In genomic region chr5:39140558-39141168, GRCh38 we compare ENCODE assay signal across 15 cellular contexts.
A peak's percentile ranks its signal among the peaks of the same experiment; 100 is the strongest.
DNase-seq lines count a peak whose midpoint lies in the region; ATAC-seq and FAIRE-seq lines count a peak whose summit lies in the region.
"Had no signal": no experiment of that assay in that cellular context is flagged by ENCODE, and none has a peak within 500 bp of the region (broad histone marks: within the 10 kb centered on the region; RNA-seq: fewer than 3 reads in every experiment).

No MANE protein-coding gene starts in this region.

- no peak overlapping the region for H3K4me3 Mint-ChIP-seq in activated naive CD8-positive, alpha-beta T cell
- H3K4me3 Mint-ChIP-seq in activated naive CD8-positive, alpha-beta T cell treated with anti-CD3 and anti-CD28 coated beads for 36 hours, result no peak overlapping the region
- peak overlapping the region; percentile 27 for H3K4me3 Mint-ChIP-seq in activated T-helper 17 cell treated with anti-CD3 and anti-CD28 coated beads, Interleukin-2, amount 50 U/mL, for 72 hours

- H3K9me3 Mint-ChIP-seq in activated naive CD8-positive, alpha-beta T cell (ENCODE audit: low read depth), result no peaks in the 10 kb centered on the region
- no peaks in the 10 kb centered on the region for H3K9me3 Mint-ChIP-seq in activated naive CD8-positive, alpha-beta T cell treated with anti-CD3 and anti-CD28 coated beads for 36 hours
- H3K9me3 Mint-ChIP-seq in activated T-helper 17 cell treated with anti-CD3 and anti-CD28 coated beads, Interleukin-2, amount 50 U/mL, for 72 hours, result no peaks in the 10 kb centered on the region

- FAIRE-seq in urothelium cell line (lab: Jason Lieb, UNC), result peak; percentile 97
- FAIRE-seq: D721Med had no signal

- H3K36me3 Mint-ChIP-seq in activated naive CD8-positive, alpha-beta T cell, result peaks cover 4% of the 10 kb centered on the region
- peaks cover 24% of the 10 kb centered on the region for H3K36me3 Mint-ChIP-seq in activated naive CD8-positive, alpha-beta T cell treated with anti-CD3 and anti-CD28 coated beads for 36 hours
- peaks cover 32% of the 10 kb centered on the region for H3K36me3 Mint-ChIP-seq in activated T-helper 17 cell treated with anti-CD3 and anti-CD28 coated beads, Interleukin-2, amount 50 U/mL, for 72 hours (ENCODE audit: low read depth)

- ATAC-seq in activated T-helper 17 cell treated with anti-CD3 and anti-CD28 coated beads, Interleukin-2, amount 50 U/mL, for 72 hours (replicated peaks), result peak; percentile 25
- no peak for ATAC-seq in left cardiac atrium

- peaks cover 49% of the 10 kb centered on the region for H3K4me1 Mint-ChIP-seq in activated naive CD8-positive, alpha-beta T cell (ENCODE audit: low read depth)
- peaks cover 28% of the 10 kb centered on the region for H3K4me1 Mint-ChIP-seq in activated naive CD8-positive, alpha-beta T cell treated with anti-CD3 and anti-CD28 coated beads for 36 hours
- H3K4me1 Mint-ChIP-seq in activated T-helper 17 cell treated with anti-CD3 and anti-CD28 coated beads, Interleukin-2, amount 50 U/mL, for 72 hours, result peaks cover 20% of the 10 kb centered on the region

- H3K27me3 Mint-ChIP-seq in activated naive CD8-positive, alpha-beta T cell, result no peaks in the 10 kb centered on the region
- no peaks in the 10 kb centered on the region for H3K27me3 Mint-ChIP-seq in activated naive CD8-positive, alpha-beta T cell treated with anti-CD3 and anti-CD28 coated beads for 36 hours
- no peaks in the 10 kb centered on the region for H3K27me3 Mint-ChIP-seq in activated T-helper 17 cell treated with anti-CD3 and anti-CD28 coated beads, Interleukin-2, amount 50 U/mL, for 72 hours

- intact Hi-C loops in left cardiac atrium (cut with DNase I), result no loop called here

- DNase-seq in activated naive CD8-positive, alpha-beta T cell treated with anti-CD3 and anti-CD28 coated beads for 36 hours, result no peak
- DNase-seq in EH (ENCODE audit: low read depth), result peak; percentile 35
- DNase-seq in urothelium cell line (ENCODE audit: low spot score), result no peak
- no peak for DNase-seq in stimulated activated CD8-positive, alpha-beta memory T cell treated with anti-CD3 and anti-CD28 coated beads, Interleukin-4, amount 100 ng/mL, for 48 hours
- no peak for DNase-seq in left cardiac atrium
- DNase-seq: AML-193, EL, KBM-7, NCI-H1048, NCI-H2107, NCI-H345, NCI-H69 had no signal

- peak overlapping the region; percentile 90 for H3K27ac Mint-ChIP-seq in activated naive CD8-positive, alpha-beta T cell
- H3K27ac Mint-ChIP-seq in activated naive CD8-positive, alpha-beta T cell treated with anti-CD3 and anti-CD28 coated beads for 36 hours, result no peak overlapping the region
- peak overlapping the region; percentile 42 for H3K27ac Mint-ChIP-seq in activated T-helper 17 cell treated with anti-CD3 and anti-CD28 coated beads, Interleukin-2, amount 50 U/mL, for 72 hours
